ENCODE assay signal across 9 cellular contexts in genomic region chr11:31810779-31811647, GRCh38. TPM values are rescaled to one million over a fixed set of nuclear protein-coding genes. Genes with fewer than 3 reads are reported as not detected.
A peak's percentile ranks its signal among the peaks of the same experiment; 100 is the strongest.
DNase-seq lines count a peak whose midpoint lies in the region; ATAC-seq, FAIRE-seq and TF ChIP-seq lines count a peak whose summit lies in the region.
"Had no signal": no experiment of that assay in that cellular context is flagged by ENCODE, and none has a peak within 500 bp of the region (broad histone marks: within the 10 kb centered on the region; RNA-seq: fewer than 3 reads in every experiment).

TSS of gene PAX6 (minus strand) at chr11:31811322. CDS start at chr11:31806411, 4,911 bp downstream.

- DNase-seq in HTR-8/SVneo (ENCODE audit: insufficient read length, low spot score) (no peak), OCI-M2 (lab: John Stamatoyannopoulos, UW; ENCODE audit: unreplicated experiment) (peak; percentile 71), body of pancreas (peak in 3 of 4 donors; percentile 53 to 79 (median 60)), iPS-NIHi11 (ENCODE audit: low spot score) (peak; percentile 78), sigmoid colon (peak; percentile 60), hepatic stellate cell (ENCODE audit: low spot score) (no peak)

- H3K9me3 ChIP-seq in ES-I3 (ENCODE audit: control insufficient read depth, insufficient read depth, low read length) (no peaks in the 10 kb centered on the region), body of pancreas (no peaks in the 10 kb centered on the region), sigmoid colon (no peaks in the 10 kb centered on the region)

- ATAC-seq in GM21526 (IDR thresholded peaks at IDR 0.05; ENCODE audit: low FRiP score, unreplicated experiment) = peak; percentile 53
- peak; percentile 36 for ATAC-seq in body of pancreas

- H3K4me1 ChIP-seq in ES-I3 (ENCODE audit: insufficient read depth, low read length) (peaks cover 26% of the 10 kb centered on the region), body of pancreas (peaks cover 65% of the 10 kb centered on the region), sigmoid colon (peaks cover 0 to 72% (median 70%) of the 10 kb centered on the region in 4 donors)

- TF ChIP-seq EP300 in sigmoid colon (IDR thresholded peaks at IDR 0.05) = no peak

- H3K9ac ChIP-seq in ES-I3 (ENCODE audit: low read depth, low read length) = peak within 1 kb of the TSS; percentile 57; the same call in 1 of the 2 replicates

- TF ChIP-seq POLR2A in body of pancreas (IDR thresholded peaks at IDR 0.05) (peak in 2 of 3 donors; percentile 28 to 46), sigmoid colon (IDR thresholded peaks at IDR 0.05) (no peak)

- intact Hi-C loops in body of pancreas (cut with DNase I) (no loop called here), sigmoid colon (cut with DNase I) (no loop called here)

- TF ChIP-seq CTCF in body of pancreas (IDR thresholded peaks at IDR 0.05) = no peak
- TF ChIP-seq CTCF in sigmoid colon (IDR thresholded peaks at IDR 0.05) = no peak

- FAIRE-seq in HTR-8/SVneo (lab: Jason Lieb, UNC) = peak; percentile 4
- FAIRE-seq: colon had no signal

- H3K27me3 ChIP-seq in body of pancreas (peaks cover 3 to 95% of the 10 kb centered on the region in 2 donors), sigmoid colon (peaks cover 94 to 100% (median 100%) of the 10 kb centered on the region in 3 donors)

- peak within 1 kb of the TSS in 1 of 2 donors; percentile 18 for H3K4me3 ChIP-seq in body of pancreas
- peak within 1 kb of the TSS in 3 of 4 donors; percentile 11 to 44 (median 43) for H3K4me3 ChIP-seq in sigmoid colon

- WGBS in body of pancreas, 2 donors = 5 to 10% methylated on average over 47 to 49 of the region's 49 CpGs
- WGBS in sigmoid colon, 2 donors = 3 to 4% methylated on average over 49 of the region's 49 CpGs

- no peak within 1 kb of the TSS for H3K27ac ChIP-seq in body of pancreas
- H3K27ac ChIP-seq in sigmoid colon = no peak within 1 kb of the TSS

- H3K36me3 ChIP-seq in ES-I3 (ENCODE audit: insufficient read depth, low read length) = no peaks in the 10 kb centered on the region
- H3K36me3 ChIP-seq in body of pancreas (replicated peaks in 1 of 2; ENCODE audit: insufficient read depth in 1 of 2, low read depth in 2 of 2) = no peaks in the 10 kb centered on the region
- no peaks in the 10 kb centered on the region for H3K36me3 ChIP-seq in sigmoid colon

RNA-seq across cellular contexts. Expression of gene PAX6, which starts in this region (rescaled TPM):
- total RNA-seq in body of pancreas (10 to 100 TPM; 10.2 to 12.5 TPM), sigmoid colon (not detected)
- polyA plus RNA-seq in sigmoid colon = under 1 TPM in 2 of 3 donors, not detected in 1; 0.34 to 0.46 TPM

Comparison
In these comparisons a context has a peak if more than half of its experiments do, and no peak if none do; other contexts are left out.
1. RNA of gene PAX6 (total RNA-seq): 10.2 to 12.5 TPM in body of pancreas; not detected in sigmoid colon; every median in the first group is over 10 times any median in the second.
2. Peak in DNase-seq and H3K4me3 ChIP-seq in sigmoid colon; RNA of the gene not detected or under 1 TPM.
3. DNase-seq: peak in OCI-M2 (single experiment), body of pancreas (3 of 4) and iPS-NIHi11 (single experiment); none in HTR-8/SVneo (single experiment) and hepatic stellate cell (single experiment).
4. POLR2A ChIP-seq: peak in body of pancreas (2 of 3); none in sigmoid colon (0 of 2).